8 cellular contexts compared by ENCODE assay signal in the genomic region with DNA sequence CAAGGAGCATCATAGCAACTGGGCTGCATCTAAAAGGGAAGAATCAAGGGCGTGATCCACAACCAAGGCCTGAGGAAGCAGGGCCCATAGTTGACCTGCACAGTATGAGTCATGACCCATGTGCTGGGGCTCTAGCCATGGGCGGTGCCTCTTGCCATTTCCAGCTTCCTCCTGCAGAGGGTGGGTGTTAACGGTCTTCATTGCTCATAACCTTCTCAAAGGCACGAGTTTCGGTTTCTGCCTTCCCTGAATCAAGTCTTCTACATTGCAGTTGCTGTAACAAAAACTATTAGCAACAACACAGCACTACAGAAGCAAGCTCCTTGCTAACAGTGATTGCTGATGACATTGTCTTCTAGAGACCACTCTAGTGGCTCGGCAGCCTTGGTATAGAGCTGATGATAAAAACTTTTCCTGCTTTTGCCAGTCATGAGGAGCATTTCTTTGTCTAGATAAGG.
DNase-seq lines count a peak whose midpoint lies in the region; ATAC-seq and TF ChIP-seq lines count a peak whose summit lies in the region.

No MANE protein-coding gene starts in this region.

- in situ Hi-C loops in IMR-90 (cut with MboI; ENCODE audit: low sequenced_read_pairs): no loop called here

- no peak for TF ChIP-seq EP300 in gastroesophageal sphincter (IDR thresholded peaks at IDR 0.05)

- H3K18ac ChIP-seq in IMR-90 (ENCODE audit: low read depth, low read length): peak overlapping the region; percentile 53

- H3K23ac ChIP-seq in IMR-90 (ENCODE audit: low read depth, low read length): no peak overlapping the region

- no peaks in the 10 kb centered on the region for H3K79me2 ChIP-seq in smooth muscle cell (ENCODE audit: low read depth)

- no peak overlapping the region for H3K4me3 Mint-ChIP-seq in activated CD4-positive, alpha-beta memory T cell treated with anti-CD3 and anti-CD28 coated beads, Interleukin-2, amount 10 ng/mL, durations not matched to agents 7 days and 5 days
- H3K4me3 Mint-ChIP-seq in Caco-2 (ENCODE audit: unreplicated experiment): no peak overlapping the region

- H3K36me3 Mint-ChIP-seq in activated CD4-positive, alpha-beta memory T cell treated with anti-CD3 and anti-CD28 coated beads, Interleukin-2, amount 10 ng/mL, durations not matched to agents 7 days and 5 days (ENCODE audit: low read depth): peaks cover 20% of the 10 kb centered on the region
- no peaks in the 10 kb centered on the region for H3K36me3 Mint-ChIP-seq in Caco-2 (ENCODE audit: insufficient read depth, unreplicated experiment)

- H2BK15ac ChIP-seq in IMR-90 (ENCODE audit: low read depth, low read length): no peak overlapping the region

- BruUV-seq in IMR-90 (replicated peaks; lab: Mats Ljungman, UMichigan) (no TSS peak), Caco-2 (replicated peaks; lab: Mats Ljungman, UMichigan) (no TSS peak)

- POLR2A ChIA-PET in IMR-90 (lab: Charles Lee; ENCODE audit: unreplicated experiment) (no interaction called here), Caco-2 (lab: Charles Lee) (no interaction called here)
- POLR2A ChIA-PET in activated CD4-positive, alpha-beta memory T cell treated with anti-CD3 and anti-CD28 coated beads, Interleukin-2, amount 10 ng/mL, durations not matched to agents 7 days and 5 days (lab: Charles Lee): interaction anchor here (0.9 to 2.0 kb wide), 4 partner anchors 22 to 1510 kb away, joined by 3 to 8 read pairs (median 4); partner anchors contain the start of gene ISCA1

- peak overlapping the region; percentile 5; the same call in 1 of the 2 replicates for H3K27ac ChIP-seq in IMR-90 (ENCODE audit: insufficient read depth, low read length)
- H3K27ac ChIP-seq in gastroesophageal sphincter: peak overlapping the region; percentile 25 to 77 (median 64)
- peak overlapping the region; percentile 66 for H3K27ac ChIP-seq in smooth muscle cell (ENCODE audit: low read depth)

- H2BK120ac ChIP-seq in IMR-90 (ENCODE audit: low read depth, low read length): peak overlapping the region; percentile 53; the same call in 1 of the 2 replicates

- H3K9ac ChIP-seq in IMR-90 (ENCODE audit: low read depth, low read length) (no peak overlapping the region), smooth muscle cell (ENCODE audit: low read depth) (no peak overlapping the region)

- dilution Hi-C loops in IMR-90 (cut with HindIII; ENCODE audit: low sequenced_read_pairs, unreplicated experiment): no loop called here

- H2AK5ac ChIP-seq in IMR-90 (ENCODE audit: low read depth, low read length): peak overlapping the region; percentile 67

- H3K9me1 ChIP-seq in IMR-90 (ENCODE audit: insufficient read depth, low read length): peaks cover 4% of the 10 kb centered on the region

- peak; percentile 99 for ATAC-seq in GM21529 (IDR thresholded peaks at IDR 0.05; ENCODE audit: unreplicated experiment)
- peak; percentile 41 for ATAC-seq in IMR-90 (ENCODE audit: low read depth)
- ATAC-seq in gastroesophageal sphincter: peak; percentile 97

- no peak for TF ChIP-seq RAD21 in IMR-90 (IDR thresholded peaks at IDR 0.05; ENCODE audit: low read length)

- H3K4me1 Mint-ChIP-seq in activated CD4-positive, alpha-beta memory T cell treated with anti-CD3 and anti-CD28 coated beads, Interleukin-2, amount 10 ng/mL, durations not matched to agents 7 days and 5 days: peaks cover 58% of the 10 kb centered on the region
- peaks cover 22% of the 10 kb centered on the region for H3K4me1 Mint-ChIP-seq in Caco-2 (ENCODE audit: low read depth, unreplicated experiment)

- H2BK5ac ChIP-seq in IMR-90 (ENCODE audit: low read depth, low read length, poor library complexity, severe bottlenecking): peak overlapping the region; percentile 16

- no peaks in the 10 kb centered on the region for H3F3A ChIP-seq in smooth muscle cell (ENCODE audit: low read depth)

- H3K4me1 ChIP-seq in IMR-90 (ENCODE audit: control insufficient read depth, insufficient read depth, low read length) (peaks cover 8% of the 10 kb centered on the region), gastroesophageal sphincter (no peaks in the 10 kb centered on the region), smooth muscle cell (ENCODE audit: low read depth) (no peaks in the 10 kb centered on the region), Caco-2 (peaks cover 13% of the 10 kb centered on the region)

- peak overlapping the region; percentile 91 for H3K27ac Mint-ChIP-seq in activated CD4-positive, alpha-beta memory T cell treated with anti-CD3 and anti-CD28 coated beads, Interleukin-2, amount 10 ng/mL, durations not matched to agents 7 days and 5 days
- H3K27ac Mint-ChIP-seq in Caco-2 (ENCODE audit: unreplicated experiment): no peak overlapping the region

- no peak overlapping the region for H3K4me2 ChIP-seq in IMR-90 (ENCODE audit: low read depth, low read length)
- peak overlapping the region; percentile 73 for H3K4me2 ChIP-seq in smooth muscle cell

- peak overlapping the region; percentile 39 for H4K5ac ChIP-seq in IMR-90 (ENCODE audit: low read depth, low read length)

- TF ChIP-seq POLR2A in IMR-90 (IDR thresholded peaks at IDR 0.05; ENCODE audit: low read depth, low read length) (no peak), gastroesophageal sphincter (IDR thresholded peaks at IDR 0.05) (no peak)

- TF ChIP-seq CTCF in IMR-90 (conservative IDR thresholded peaks at IDR 0.05; ENCODE audit: low read depth, low read length) (no peak), gastroesophageal sphincter (IDR thresholded peaks at IDR 0.05) (peak in 1 of 4 experiments; percentile 15), smooth muscle cell (IDR thresholded peaks at IDR 0.05; ENCODE audit: borderline replicate concordance, insufficient read depth, poor library complexity, severe bottlenecking) (no peak), Caco-2 (IDR thresholded peaks at IDR 0.05; ENCODE audit: insufficient read depth in 1 of 2, low read depth in 1 of 2, low read length in 1 of 2, severe bottlenecking in 1 of 2, unreplicated experiment in 1 of 2) (no peak)

- CTCF ChIA-PET in IMR-90 (lab: Yijun Ruan, JAX) (interaction anchor here (0.6 kb wide), 3 partner anchors 20 to 1377 kb away, joined by 3 read pairs; no protein-coding TSS in a partner anchor), Caco-2 (lab: Charles Lee) (no interaction called here)
- CTCF ChIA-PET in activated CD4-positive, alpha-beta memory T cell treated with anti-CD3 and anti-CD28 coated beads, Interleukin-2, amount 10 ng/mL, durations not matched to agents 7 days and 5 days (lab: Charles Lee): interaction anchor here (1.0 to 1.5 kb wide), 4 partner anchors 20 to 182 kb away, joined by 3 to 6 read pairs (median 4); partner anchors contain the start of gene CDK20

- DNase-seq in EH (ENCODE audit: low read depth): peak; percentile 68
- peak; percentile 43 for DNase-seq in IMR-90
- peak; percentile 80 for DNase-seq in activated CD4-positive, alpha-beta memory T cell treated with anti-CD3 and anti-CD28 coated beads, Interleukin-2, amount 10 ng/mL, durations not matched to agents 7 days and 5 days
- DNase-seq in smooth muscle cell (lab: John Stamatoyannopoulos, UW; ENCODE audit: unreplicated experiment): no peak
- no peak for DNase-seq in Caco-2
- no peak for DNase-seq in DMS153 treated with DMSO at 0.1 percent for 48 hours (lab: John Stamatoyannopoulos, UW; ENCODE audit: unreplicated experiment)

- peak overlapping the region; percentile 9; the same call in 1 of the 2 replicates for H4K91ac ChIP-seq in IMR-90 (ENCODE audit: insufficient read depth, low read depth, low read length)

- H2AFZ ChIP-seq in IMR-90 (replicated peaks; ENCODE audit: low read length, poor library complexity) (no peak overlapping the region), smooth muscle cell (ENCODE audit: low read depth) (no peak overlapping the region)

- no peak overlapping the region for H3K4me3 ChIP-seq in IMR-90 (ENCODE audit: insufficient read depth, low read depth, low read length)
- H3K4me3 ChIP-seq in gastroesophageal sphincter: no peak overlapping the region
- no peak overlapping the region for H3K4me3 ChIP-seq in smooth muscle cell
- no peak overlapping the region for H3K4me3 ChIP-seq in Caco-2 (ENCODE audit: low read depth, low read length)

- H3K14ac ChIP-seq in IMR-90 (replicated peaks; ENCODE audit: low read depth, low read length): no peak overlapping the region; the same call in 1 of the 2 replicates

- 89% methylated on average over 2 of the region's 6 CpGs; no CpG with 5 or more reads in 1 of the 2 experiments for WGBS in IMR-90 (ENCODE audit: extremely low coverage in 2 of 2, insufficient read length in 1 of 2), 2 experiments
- WGBS in gastroesophageal sphincter (ENCODE audit: low coverage in 1 of 2), 2 donors: 40 to 55% methylated on average over 3 to 5 of the region's 6 CpGs
- 57% methylated on average over 6 of the region's 6 CpGs for WGBS in smooth muscle cell (ENCODE audit: low lambda C conversion rate)

- no peak overlapping the region; a peak in 1 of 4 replicates for H4K8ac ChIP-seq in IMR-90 (ENCODE audit: low read depth in 2 of 2, low read length in 2 of 2)

- no peak overlapping the region for H3K56ac ChIP-seq in IMR-90 (ENCODE audit: extremely low read depth, insufficient read depth, low read length)

- H4K20me1 ChIP-seq in IMR-90 (ENCODE audit: insufficient read depth, low read length): no peaks in the 10 kb centered on the region
- no peaks in the 10 kb centered on the region for H4K20me1 ChIP-seq in smooth muscle cell (ENCODE audit: low read depth)

- peaks cover 7% of the 10 kb centered on the region for H3K9me3 Mint-ChIP-seq in activated CD4-positive, alpha-beta memory T cell treated with anti-CD3 and anti-CD28 coated beads, Interleukin-2, amount 10 ng/mL, durations not matched to agents 7 days and 5 days
- no peaks in the 10 kb centered on the region for H3K9me3 Mint-ChIP-seq in Caco-2 (ENCODE audit: unreplicated experiment)

- H2BK20ac ChIP-seq in IMR-90 (ENCODE audit: low read depth, low read length): peak overlapping the region; percentile 85; the same call in 1 of the 2 replicates

- no peaks in the 10 kb centered on the region for H3K27me3 Mint-ChIP-seq in activated CD4-positive, alpha-beta memory T cell treated with anti-CD3 and anti-CD28 coated beads, Interleukin-2, amount 10 ng/mL, durations not matched to agents 7 days and 5 days
- H3K27me3 Mint-ChIP-seq in Caco-2 (ENCODE audit: insufficient read depth, unreplicated experiment): no peaks in the 10 kb centered on the region

- no peaks in the 10 kb centered on the region for H3K9me3 ChIP-seq in IMR-90 (ENCODE audit: control insufficient read depth, insufficient read depth, low read length)
- H3K9me3 ChIP-seq in gastroesophageal sphincter: no peaks in the 10 kb centered on the region
- no peaks in the 10 kb centered on the region for H3K9me3 ChIP-seq in smooth muscle cell (replicated peaks; ENCODE audit: low read depth)
- no peaks in the 10 kb centered on the region for H3K9me3 ChIP-seq in Caco-2

- peak overlapping the region; percentile 42; the same call in 1 of the 2 replicates for H3K4ac ChIP-seq in IMR-90 (ENCODE audit: low read depth, low read length)

- H3K79me1 ChIP-seq in IMR-90 (ENCODE audit: low read depth in 1 of 2, low read length in 2 of 2): no peaks in the 10 kb centered on the region

- H3K36me3 ChIP-seq in IMR-90 (ENCODE audit: control insufficient read depth, insufficient read depth, low read length): no peaks in the 10 kb centered on the region
- H3K36me3 ChIP-seq in gastroesophageal sphincter: no peaks in the 10 kb centered on the region
- H3K36me3 ChIP-seq in smooth muscle cell (ENCODE audit: low read depth): no peaks in the 10 kb centered on the region
- no peaks in the 10 kb centered on the region for H3K36me3 ChIP-seq in Caco-2 (ENCODE audit: control insufficient read depth, insufficient read depth, low read length)

- H3K27me3 ChIP-seq in IMR-90 (ENCODE audit: control insufficient read depth, insufficient read depth, low read length) (no peaks in the 10 kb centered on the region), gastroesophageal sphincter (no peaks in the 10 kb centered on the region), smooth muscle cell (ENCODE audit: low read depth) (no peaks in the 10 kb centered on the region), Caco-2 (replicated peaks; ENCODE audit: control insufficient read depth, insufficient read depth, low read length) (no peaks in the 10 kb centered on the region)

- intact Hi-C loops in IMR-90 (cut with micrococcal nuclease) (no loop called here), Caco-2 (cut with micrococcal nuclease; ENCODE audit: unreplicated experiment) (no loop called here)

- no peak overlapping the region for H2AK9ac ChIP-seq in IMR-90 (replicated peaks; ENCODE audit: low read depth, low read length, poor library complexity)

Comparison
In these comparisons a context has a peak if more than half of its experiments do, and no peak if none do; other contexts are left out.
1. DNase-seq: peak in EH (single experiment), IMR-90 (single experiment) and activated CD4-positive, alpha-beta memory T cell treated with anti-CD3 and anti-CD28 coated beads, Interleukin-2, amount 10 ng/mL, durations not matched to agents 7 days and 5 days (single experiment); none in smooth muscle cell (single experiment), Caco-2 (0 of 2) and DMS153 treated with DMSO at 0.1 percent for 48 hours (single experiment).
2. ATAC-seq: peak in every context shown above with its lines; median percentile 99 in GM21529; 97 in gastroesophageal sphincter; 41 in IMR-90.
3. H3K27ac ChIP-seq: peak in every context shown above with its lines; median percentile 66 in smooth muscle cell; 64 in gastroesophageal sphincter; 5 in IMR-90.